32 cellular contexts compared by ENCODE assay signal in genomic region chr4:98102660-98103059, GRCh38. TPM values are rescaled to one million over a fixed set of nuclear protein-coding genes. Genes with fewer than 3 reads are reported as not detected.
"Had no signal": no experiment of that assay in that cellular context is flagged by ENCODE, and none has a peak within 500 bp of the region (broad histone marks: within the 10 kb centered on the region; RNA-seq: fewer than 3 reads in every experiment).

No MANE protein-coding gene starts in this region.

- H3K36me3 ChIP-seq: adrenal gland, esophagus squamous epithelium, heart left ventricle had no signal

- H3K9me3 ChIP-seq: adrenal gland, body of pancreas, esophagus squamous epithelium, heart left ventricle had no signal

- ATAC-seq: activated CD8-positive, alpha-beta T cell treated with anti-CD3 and anti-CD28 coated beads for 36 hours; activated naive CD8-positive, alpha-beta T cell treated with anti-CD3 and anti-CD28 coated beads, Interleukin-2, amount 50 U/mL, for 24 hours; activated T-cell treated with anti-CD3 and anti-CD28 coated beads, Interleukin-2, amount 50 U/mL, for 4 hours; activated T-helper 17 cell treated with anti-CD3 and anti-CD28 coated beads, Interleukin-2, amount 50 U/mL, for 72 hours; body of pancreas; effector memory CD8-positive, alpha-beta T cell; heart left ventricle; T-helper 17 cell had no signal

- H3K27me3 ChIP-seq: adrenal gland, body of pancreas, esophagus squamous epithelium, heart left ventricle had no signal

- H3K27ac ChIP-seq: adrenal gland, body of pancreas, coronary artery, epithelial cell of prostate, esophagus squamous epithelium, heart left ventricle had no signal

- H3K4me1 ChIP-seq: adrenal gland, body of pancreas, esophagus squamous epithelium, heart left ventricle had no signal

- FAIRE-seq: endothelial cell of umbilical vein had no signal

- H3K9me3 Mint-ChIP-seq: activated CD8-positive, alpha-beta T cell treated with anti-CD3 and anti-CD28 coated beads for 36 hours; activated naive CD8-positive, alpha-beta T cell treated with anti-CD3 and anti-CD28 coated beads for 36 hours; activated naive CD8-positive, alpha-beta T cell treated with anti-CD3 and anti-CD28 coated beads, Interleukin-2, amount 50 U/mL, for 24 hours; activated T-cell treated with anti-CD3 and anti-CD28 coated beads, Interleukin-2, amount 50 U/mL, for 4 hours; activated T-helper 17 cell treated with anti-CD3 and anti-CD28 coated beads, Interleukin-2, amount 50 U/mL, for 72 hours; dendritic cell treated with granulocyte-macrophage colony-stimulating factor and Interleukin-4, amounts not matched to agents 40 ng/mL and 50 ng/mL, for 4 days; effector memory CD8-positive, alpha-beta T cell; T-helper 2 cell treated with Interferon-gamma antibody and Interleukin-4, amounts not matched to agents 5 μg/mL and 100 μg/mL, for 36 hours had no signal

- H3K4me3 ChIP-seq: adrenal gland, body of pancreas, coronary artery, esophagus squamous epithelium, heart left ventricle had no signal

- H3K27ac Mint-ChIP-seq: activated CD8-positive, alpha-beta T cell treated with anti-CD3 and anti-CD28 coated beads for 36 hours; activated naive CD8-positive, alpha-beta T cell treated with anti-CD3 and anti-CD28 coated beads for 36 hours; activated naive CD8-positive, alpha-beta T cell treated with anti-CD3 and anti-CD28 coated beads, Interleukin-2, amount 50 U/mL, for 24 hours; activated T-helper 17 cell treated with anti-CD3 and anti-CD28 coated beads, Interleukin-2, amount 50 U/mL, for 72 hours; dendritic cell treated with granulocyte-macrophage colony-stimulating factor and Interleukin-4, amounts not matched to agents 40 ng/mL and 50 ng/mL, for 4 days; effector memory CD8-positive, alpha-beta T cell; T-helper 17 cell; T-helper 2 cell treated with Interferon-gamma antibody and Interleukin-4, amounts not matched to agents 5 μg/mL and 100 μg/mL, for 36 hours had no signal

- DNase-seq: activated CD4-positive, alpha-beta T cell treated with anti-CD3 and anti-CD28 coated beads for 48 hours; activated CD4-positive, alpha-beta T cell treated with anti-CD3 and anti-CD28 coated beads, Interleukin-2, amount 50 U/mL, for 1 hour; activated CD4-positive, alpha-beta T cell treated with anti-CD3 and anti-CD28 coated beads, Interleukin-2, amount 50 U/mL, for 48 hours; activated CD8-positive, alpha-beta memory T cell treated with anti-CD3 and anti-CD28 coated beads for 24 hours; activated CD8-positive, alpha-beta T cell treated with anti-CD3 and anti-CD28 coated beads for 36 hours; activated effector memory CD4-positive, alpha-beta T cell treated with Interleukin-2 at 50 U/mL for 16 hours; activated gamma-delta T cell treated with Interleukin-2 at 50 U/mL for 16 hours; activated naive CD4-positive, alpha-beta T cell treated with anti-CD3 and anti-CD28 coated beads, Interleukin-2, amount 50 U/mL, for 16 hours; activated naive CD4-positive, alpha-beta T cell treated with Interleukin-2 at 50 U/mL for 16 hours; activated naive CD8-positive, alpha-beta T cell treated with anti-CD3 and anti-CD28 coated beads for 36 hours; activated naive CD8-positive, alpha-beta T cell treated with anti-CD3 and anti-CD28 coated beads, Interleukin-2, amount 50 U/mL, for 24 hours; activated T-cell treated with anti-CD3 and anti-CD28 coated beads, Interleukin-2, amount 50 U/mL, for 4 hours; adrenal gland; amygdala; aorta; body of pancreas; caudate nucleus; effector CD4-positive, alpha-beta T cell; effector memory CD8-positive, alpha-beta T cell; esophagus squamous epithelium; foreskin melanocyte; heart left ventricle; T-helper 1 cell; T-helper 17 cell; T1000 had no signal

RNA-seq across cellular contexts. Expression of gene STPG2, which starts 40.6 kb away (rescaled TPM):
- total RNA-seq: activated naive CD8-positive, alpha-beta T cell treated with anti-CD3 and anti-CD28 coated beads for 36 hours; activated T-cell treated with anti-CD3 and anti-CD28 coated beads, Interleukin-2, amount 50 U/mL, for 4 hours; endothelial cell of umbilical vein had no signal
- polyA plus RNA-seq: endothelial cell of umbilical vein, fibroblast of lung, heart left ventricle had no signal
